ENCODE assay signal across 22 cellular contexts in the genomic region with DNA sequence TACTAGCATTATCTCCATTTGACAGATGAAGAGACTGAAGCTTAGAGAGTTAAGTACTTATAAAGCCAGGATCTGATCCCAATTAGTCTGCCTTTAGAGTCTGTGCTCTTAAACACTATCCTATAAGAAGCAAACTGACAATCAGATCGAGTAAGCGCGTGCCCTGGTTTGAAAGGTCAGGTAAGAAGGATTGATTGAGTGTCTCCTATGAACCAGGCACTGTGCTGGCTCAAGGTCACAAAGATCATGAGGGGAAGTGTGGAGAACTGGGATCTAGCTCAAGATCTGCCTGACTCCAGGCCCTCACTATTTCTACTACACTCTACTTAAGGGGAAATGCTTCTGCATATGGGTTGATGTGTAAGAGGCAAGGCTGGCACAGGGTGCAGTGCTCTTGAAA.
A peak's percentile ranks its signal among the peaks of the same experiment; 100 is the strongest.
DNase-seq lines count a peak whose midpoint lies in the region; FAIRE-seq and TF ChIP-seq lines count a peak whose summit lies in the region.
"Had no signal": no experiment of that assay in that cellular context is flagged by ENCODE, and none has a peak within 500 bp of the region (broad histone marks: within the 10 kb centered on the region; RNA-seq: fewer than 3 reads in every experiment).

No MANE protein-coding gene starts in this region.

- H3K27me3 ChIP-seq in H1 (replicated peaks in 1 of 4; ENCODE audit: control insufficient read depth in 3 of 4, extremely low read depth in 1 of 4, insufficient read depth in 3 of 4, low read length in 3 of 4), result peaks cover 0 to 2% (median 0%) of the 10 kb centered on the region in 4 experiments; a peak in 1 of 7 replicates
- no peaks in the 10 kb centered on the region for H3K27me3 ChIP-seq in neuronal stem cell (ENCODE audit: control insufficient read depth in 3 of 3, insufficient read depth in 3 of 3, low read depth in 1 of 3, low read length in 3 of 3)
- H3K27me3 ChIP-seq: esophagus squamous epithelium, tibial artery had no signal

- no peak overlapping the region for H2AFZ ChIP-seq in H1 (ENCODE audit: low read length)
- H2AFZ ChIP-seq in neuronal stem cell (ENCODE audit: low read length), result no peak overlapping the region
- H2AFZ ChIP-seq: GM23248 had no signal

- no peaks in the 10 kb centered on the region for H3K79me2 ChIP-seq in H1 (ENCODE audit: control insufficient read depth in 1 of 2, insufficient read depth in 2 of 2, low read length in 2 of 2)

- POLR2A ChIA-PET in H1 (lab: Charles Lee; ENCODE audit: partially characterized antibody), result no interaction called here

- peak overlapping the region; percentile 58 for H4K5ac ChIP-seq in H1 (ENCODE audit: insufficient read length, low read depth, low read length)

- H3K27ac ChIP-seq in H1 (ENCODE audit: low read depth, low read length) (no peak overlapping the region), neuronal stem cell (replicated peaks; ENCODE audit: low read length) (peak overlapping the region; percentile 33)
- H3K27ac ChIP-seq: GM23248, tibial artery had no signal

- WGBS in H1 (ENCODE audit: extremely low coverage in 1 of 2, insufficient coverage in 1 of 2, insufficient read length in 1 of 2, insufficient replicate concordance in 2 of 2, low coverage in 1 of 2, low lambda C conversion rate in 2 of 2, missing lambda C conversion rate in 1 of 2), 2 experiments, result 97% methylated on average over 3 of the region's 3 CpGs; no CpG with 5 or more reads in 1 of the 2 experiments
- WGBS in neuronal stem cell (ENCODE audit: extremely low coverage in 2 of 2, insufficient read length in 2 of 2, insufficient replicate concordance in 1 of 2), 2 donors, result no CpG with 5 or more reads among the region's 3 CpGs

- no peaks in the 10 kb centered on the region for H4K20me1 ChIP-seq in H1 (replicated peaks in 1 of 2; ENCODE audit: control insufficient read depth in 1 of 2, insufficient read depth in 2 of 2, low read length in 2 of 2)

- no peak overlapping the region for H2BK20ac ChIP-seq in H1 (ENCODE audit: low read length)

- no peak overlapping the region for H3K56ac ChIP-seq in H1 (replicated peaks; ENCODE audit: insufficient read length, low read depth, low read length)

- no peak overlapping the region for H4K91ac ChIP-seq in H1 (replicated peaks; ENCODE audit: insufficient read length, low read length)
- no peak overlapping the region for H4K91ac ChIP-seq in neuronal stem cell (ENCODE audit: low read depth, low read length, poor library complexity)

- peaks cover 15 to 23% of the 10 kb centered on the region in 2 experiments for H3K9me3 ChIP-seq in H1 (ENCODE audit: insufficient read depth in 2 of 2, low read depth in 1 of 2, low read length in 1 of 2)
- H3K9me3 ChIP-seq in neuronal stem cell (replicated peaks in 1 of 2; ENCODE audit: control insufficient read depth in 2 of 2, insufficient read depth in 1 of 2, low read depth in 1 of 2, low read length in 2 of 2), result peaks cover 5 to 19% of the 10 kb centered on the region in 2 donors
- H3K9me3 ChIP-seq: tibial artery had no signal

- H3K4me3 ChIP-seq in H1 (ENCODE audit: extremely low read depth in 1 of 4, insufficient read depth in 2 of 4, low read depth in 3 of 4, low read length in 4 of 4), result no peak overlapping the region
- H3K4me3 ChIP-seq in neuronal stem cell (ENCODE audit: low read length in 2 of 2), result no peak overlapping the region
- H3K4me3 ChIP-seq: esophagus squamous epithelium, GM23248, tibial artery had no signal

- H4K8ac ChIP-seq in H1 (ENCODE audit: extremely low read depth, insufficient read depth, low read length), result no peak overlapping the region
- H4K8ac ChIP-seq in neuronal stem cell (ENCODE audit: low read depth, low read length), result no peak overlapping the region

- H2BK120ac ChIP-seq in H1 (replicated peaks; ENCODE audit: low read depth, low read length) (no peak overlapping the region), neuronal stem cell (ENCODE audit: low read depth, low read length) (no peak overlapping the region)

- CTCF ChIA-PET in H1 (lab: Charles Lee; ENCODE audit: partially characterized antibody), result interaction anchor here (0.6 to 5.0 kb wide), 5 partner anchors 12 to 375 kb away, joined by 3 to 46 read pairs (median 4); no protein-coding TSS in a partner anchor

- H3K9ac ChIP-seq in H1 (replicated peaks in 1 of 4; ENCODE audit: extremely low read depth in 1 of 4, low read depth in 3 of 4, low read length in 3 of 4) (no peak overlapping the region), neuronal stem cell (ENCODE audit: low read depth, low read length, poor library complexity) (no peak overlapping the region)
- H3K9ac ChIP-seq: GM23248 had no signal

- no peak overlapping the region for H2AK5ac ChIP-seq in H1 (ENCODE audit: low read depth, low read length)
- H2AK5ac ChIP-seq in neuronal stem cell (ENCODE audit: low read depth, low read length), result peak overlapping the region; percentile 33

- H3K14ac ChIP-seq in H1 (ENCODE audit: insufficient read length), result no peak overlapping the region
- H3K14ac ChIP-seq in neuronal stem cell (ENCODE audit: low read length), result no peak overlapping the region

- peak; percentile 38 for DNase-seq in HK-2 (ENCODE audit: unreplicated experiment)
- peak; percentile 53 for DNase-seq in OCI-M1 (lab: John Stamatoyannopoulos, UW)
- DNase-seq in H1 (ENCODE audit: low read depth in 1 of 2, low spot score in 2 of 2), result no peak
- no peak for DNase-seq in neuronal stem cell (ENCODE audit: low spot score)
- no peak for DNase-seq in GM12892 (ENCODE audit: insufficient read length)
- no peak for DNase-seq in NCI-H1694 treated with DMSO at 0.1 percent for 48 hours (lab: John Stamatoyannopoulos, UW)
- DNase-seq in anterior cingulate cortex (lab: John Stamatoyannopoulos, UW), result no peak
- DNase-seq: activated CD4-positive, alpha-beta T cell treated with anti-CD3 and anti-CD28 coated beads, Interleukin-2, amount 50 U/mL, for 48 hours; activated T-cell treated with anti-CD3 and anti-CD28 coated beads, Interleukin-2, amount 50 U/mL, for 1 hour; amniotic stem cell; CD4-positive, alpha-beta T cell; DMS153; effector CD4-positive, alpha-beta T cell; esophagus squamous epithelium; GF-D8; natural killer cell; NCI-H1930; NCI-H446; SHP77; stimulated activated CD4-positive, alpha-beta T cell treated with anti-CD3 and anti-CD28 coated beads, Interleukin-2, amount 100 ng/mL, for 24 hours; tibial artery had no signal

- H3K36me3 ChIP-seq in H1 (ENCODE audit: control insufficient read depth in 2 of 4, insufficient read depth in 4 of 4, low read length in 3 of 4) (peaks cover 0 to 4% (median 0%) of the 10 kb centered on the region in 4 experiments; a peak in 1 of 8 replicates), neuronal stem cell (replicated peaks in 1 of 2; ENCODE audit: control insufficient read depth in 2 of 2, insufficient read depth in 2 of 2, low read length in 2 of 2) (no peaks in the 10 kb centered on the region)
- H3K36me3 ChIP-seq: esophagus squamous epithelium, tibial artery had no signal

- TF ChIP-seq RAD21 in H1 (IDR thresholded peaks at IDR 0.05 in 1 of 2, conservative IDR thresholded peaks at IDR 0.05 in 1 of 2; ENCODE audit: low read depth in 2 of 2, low read length in 2 of 2), result no peak

- H3K4me2 ChIP-seq in H1 (ENCODE audit: insufficient read depth in 1 of 2, low read depth in 2 of 2, low read length in 2 of 2) (no peak overlapping the region), neuronal stem cell (ENCODE audit: insufficient read depth, low read length, poor library complexity, severe bottlenecking) (no peak overlapping the region)

- H2BK5ac ChIP-seq in H1 (ENCODE audit: low read depth, low read length) (peak overlapping the region; percentile 31; the same call in 1 of the 2 replicates), neuronal stem cell (ENCODE audit: low read length) (no peak overlapping the region)

- no peak overlapping the region for H2BK12ac ChIP-seq in H1 (ENCODE audit: low read depth, low read length)
- H2BK12ac ChIP-seq in neuronal stem cell (ENCODE audit: low read length), result no peak overlapping the region

- H3K79me1 ChIP-seq in H1 (ENCODE audit: low read depth, low read length), result no peaks in the 10 kb centered on the region
- H3K79me1 ChIP-seq in neuronal stem cell (ENCODE audit: low read depth, low read length), result peaks cover 5% of the 10 kb centered on the region

- H3K4me1 ChIP-seq in H1 (replicated peaks in 1 of 4; ENCODE audit: control insufficient read depth in 3 of 4, insufficient read depth in 4 of 4, low read length in 3 of 4) (peaks cover 0 to 12% (median 9%) of the 10 kb centered on the region in 4 experiments; a peak in 4 of 7 replicates), neuronal stem cell (ENCODE audit: control insufficient read depth in 2 of 2, insufficient read depth in 1 of 2, low read depth in 1 of 2, low read length in 2 of 2) (peaks cover 39 to 49% of the 10 kb centered on the region in 2 donors)

- no peak overlapping the region for H3K23ac ChIP-seq in H1 (ENCODE audit: insufficient read length)
- no peak overlapping the region for H3K23ac ChIP-seq in neuronal stem cell (ENCODE audit: low read depth, low read length, poor library complexity)

- no peaks in the 10 kb centered on the region for H3K23me2 ChIP-seq in H1 (ENCODE audit: low read depth, low read length)

- FAIRE-seq in H1 (lab: Jason Lieb, UNC) (no peak), GM12892 (lab: Jason Lieb, UNC) (no peak)

- no peak for TF ChIP-seq CTCF in H1 (IDR thresholded peaks at IDR 0.05; ENCODE audit: control extremely low read depth in 1 of 3, insufficient read depth in 1 of 3, low read depth in 1 of 3, low read length in 3 of 3)

- H3K4ac ChIP-seq in H1 (replicated peaks; ENCODE audit: insufficient read length, low read depth, low read length), result no peak overlapping the region
- no peak overlapping the region for H3K4ac ChIP-seq in neuronal stem cell (ENCODE audit: low read length)

- TF ChIP-seq POLR2A in H1 (IDR thresholded peaks at IDR 0.05; ENCODE audit: control extremely low read depth in 1 of 2, low read depth in 2 of 2, low read length in 2 of 2), result no peak
- no peak for TF ChIP-seq POLR2A in GM12892 (IDR thresholded peaks at IDR 0.05; ENCODE audit: low read depth, low read length)

- H3K18ac ChIP-seq in H1 (ENCODE audit: extremely low read depth, low read length) (peak overlapping the region; percentile 75; the same call in 1 of the 2 replicates), neuronal stem cell (ENCODE audit: low read length) (peak overlapping the region; percentile 33)

- TF ChIP-seq EP300 in H1 (IDR thresholded peaks at IDR 0.05; ENCODE audit: borderline replicate concordance in 1 of 2, low read depth in 2 of 2, low read length in 2 of 2), result no peak

- H2BK15ac ChIP-seq in H1 (ENCODE audit: low read length) (0 out of 2 replicates have a peak overlapping the region, but pooled peaks have one; percentile 37), neuronal stem cell (ENCODE audit: low read length) (peak overlapping the region; percentile 2)

TF ChIP-seq in H1, 55 proteins besides CTCF, POLR2A, EP300 and RAD21:
- TF ChIP-seq TCF12 (IDR thresholded peaks at IDR 0.05; ENCODE audit: low read depth, low read length), result no peak

Comparison
In these comparisons a context has a peak if more than half of its experiments do, and no peak if none do; other contexts are left out.
1. DNase-seq: peak in HK-2 (single experiment) and OCI-M1 (single experiment); none in H1 (0 of 2), neuronal stem cell (single experiment), GM12892 (single experiment), NCI-H1694 treated with DMSO at 0.1 percent for 48 hours (single experiment) and anterior cingulate cortex (0 of 58).